Comparison of ENCODE assay signal across 8 cellular contexts in the genomic region with DNA sequence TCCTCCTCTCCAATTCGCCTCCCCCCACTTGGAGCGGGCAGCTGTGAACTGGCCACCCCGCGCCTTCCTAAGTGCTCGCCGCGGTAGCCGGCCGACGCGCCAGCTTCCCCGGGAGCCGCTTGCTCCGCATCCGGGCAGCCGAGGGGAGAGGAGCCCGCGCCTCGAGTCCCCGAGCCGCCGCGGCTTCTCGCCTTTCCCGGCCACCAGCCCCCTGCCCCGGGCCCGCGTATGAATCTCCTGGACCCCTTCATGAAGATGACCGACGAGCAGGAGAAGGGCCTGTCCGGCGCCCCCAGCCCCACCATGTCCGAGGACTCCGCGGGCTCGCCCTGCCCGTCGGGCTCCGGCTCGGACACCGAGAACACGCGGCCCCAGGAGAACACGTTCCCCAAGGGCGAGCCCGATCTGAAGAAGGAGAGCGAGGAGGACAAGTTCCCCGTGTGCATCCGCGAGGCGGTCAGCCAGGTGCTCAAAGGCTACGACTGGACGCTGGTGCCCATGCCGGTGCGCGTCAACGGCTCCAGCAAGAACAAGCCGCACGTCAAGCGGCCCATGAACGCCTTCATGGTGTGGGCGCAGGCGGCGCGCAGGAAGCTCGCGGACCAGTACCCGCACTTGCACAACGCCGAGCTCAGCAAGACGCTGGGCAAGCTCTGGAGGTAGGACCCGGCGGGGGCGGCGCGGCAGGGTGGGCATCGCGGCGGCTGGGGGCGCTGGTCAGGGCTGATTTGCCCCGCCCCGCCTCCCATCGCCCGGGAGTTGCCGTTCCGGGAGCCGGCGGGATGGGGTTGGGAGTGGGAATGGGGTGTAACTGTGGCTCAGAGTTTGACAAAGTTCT. TPM values are rescaled to one million over a fixed set of nuclear protein-coding genes. Genes with fewer than 3 reads are reported as not detected.
A peak's percentile ranks its signal among the peaks of the same experiment; 100 is the strongest.
DNase-seq lines count a peak whose midpoint lies in the region; ATAC-seq and TF ChIP-seq lines count a peak whose summit lies in the region.

No MANE protein-coding gene starts in this region.

- no peaks in the 10 kb centered on the region for H3K36me3 Mint-ChIP-seq in IgD-negative memory B cell

- H3K4me3 ChIP-seq in BE2C (ENCODE audit: low read depth, low read length) (peak overlapping the region; percentile 69), thymus (ENCODE audit: low read length) (peak overlapping the region; percentile 18)

- TF ChIP-seq CTCF in BE2C (IDR thresholded peaks at IDR 0.05; ENCODE audit: low read depth, low read length): 0 out of 2 replicates have a peak, but pooled peaks have one; percentile 10

- peak; percentile 57 for DNase-seq in BE2C
- peak; percentile 71 to 76 for DNase-seq in T47D (ENCODE audit: low read depth in 1 of 2, low spot score in 1 of 2)
- DNase-seq in left lobe of liver (ENCODE audit: low spot score): no peak
- DNase-seq in cerebellum (ENCODE audit: low spot score): no peak

- in situ Hi-C loops in T47D (cut with HindIII; ENCODE audit: low pct_unique_long_range_greater_than_20kb, low sequenced_read_pairs): no loop called here

- WGBS in thymus: 3% methylated on average over 88 of the region's 88 CpGs

- H3K9me3 Mint-ChIP-seq in IgD-negative memory B cell: peaks cover 0 to 4% (median 3%) of the 10 kb centered on the region in 3 donors

- peak overlapping the region in 1 of 3 donors; percentile 41 for H3K27ac Mint-ChIP-seq in IgD-negative memory B cell

- ATAC-seq in GM19397 (IDR thresholded peaks at IDR 0.05; ENCODE audit: unreplicated experiment) (peak; percentile 12), left lobe of liver (peak; percentile 11), HG02610 (IDR thresholded peaks at IDR 0.05; ENCODE audit: unreplicated experiment) (no peak)

- peak overlapping the region in 3 of 4 donors; percentile 56 to 94 (median 70) for H3K4me3 Mint-ChIP-seq in IgD-negative memory B cell

- H3K27me3 Mint-ChIP-seq in IgD-negative memory B cell: peaks cover 61% of the 10 kb centered on the region

- peaks cover 14% of the 10 kb centered on the region for H3K36me3 ChIP-seq in BE2C
- no peaks in the 10 kb centered on the region for H3K36me3 ChIP-seq in thymus (ENCODE audit: control insufficient read depth, insufficient read depth)

- H3K27ac ChIP-seq in thymus (ENCODE audit: low read depth): no peak overlapping the region

- H3K27me3 ChIP-seq in BE2C (peaks cover 19% of the 10 kb centered on the region), thymus (ENCODE audit: control insufficient read depth, insufficient read depth) (peaks cover 85% of the 10 kb centered on the region)

- H3K4me1 Mint-ChIP-seq in IgD-negative memory B cell: peaks cover 0 to 10% (median 7%) of the 10 kb centered on the region in 3 donors

- H3K4me1 ChIP-seq in BE2C: peaks cover 3% of the 10 kb centered on the region
- no peaks in the 10 kb centered on the region for H3K4me1 ChIP-seq in thymus (ENCODE audit: control insufficient read depth, insufficient read depth, low read length)

- no peaks in the 10 kb centered on the region for H3K9me3 ChIP-seq in BE2C
- no peaks in the 10 kb centered on the region for H3K9me3 ChIP-seq in thymus (ENCODE audit: control insufficient read depth)

RNA-seq across cellular contexts. Expression of gene SOX9, which starts 0.6 kb away (rescaled TPM):
- polyA plus RNA-seq in BE2C (2012; ENCODE audit: insufficient read depth, insufficient read length, low read depth): 3.7 TPM
- polyA plus RNA-seq in IgD-negative memory B cell (not detected), thymus (1.7 TPM)
- total RNA-seq in left lobe of liver (2.1 TPM), cerebellum (22.3 TPM)

Comparison
In these comparisons a context has a peak if more than half of its experiments do, and no peak if none do; other contexts are left out.
1. DNase-seq: peak in BE2C (single experiment) and T47D (2 of 2); none in left lobe of liver (single experiment) and cerebellum (single experiment).